8 cellular contexts compared by ENCODE assay signal in the genomic region with DNA sequence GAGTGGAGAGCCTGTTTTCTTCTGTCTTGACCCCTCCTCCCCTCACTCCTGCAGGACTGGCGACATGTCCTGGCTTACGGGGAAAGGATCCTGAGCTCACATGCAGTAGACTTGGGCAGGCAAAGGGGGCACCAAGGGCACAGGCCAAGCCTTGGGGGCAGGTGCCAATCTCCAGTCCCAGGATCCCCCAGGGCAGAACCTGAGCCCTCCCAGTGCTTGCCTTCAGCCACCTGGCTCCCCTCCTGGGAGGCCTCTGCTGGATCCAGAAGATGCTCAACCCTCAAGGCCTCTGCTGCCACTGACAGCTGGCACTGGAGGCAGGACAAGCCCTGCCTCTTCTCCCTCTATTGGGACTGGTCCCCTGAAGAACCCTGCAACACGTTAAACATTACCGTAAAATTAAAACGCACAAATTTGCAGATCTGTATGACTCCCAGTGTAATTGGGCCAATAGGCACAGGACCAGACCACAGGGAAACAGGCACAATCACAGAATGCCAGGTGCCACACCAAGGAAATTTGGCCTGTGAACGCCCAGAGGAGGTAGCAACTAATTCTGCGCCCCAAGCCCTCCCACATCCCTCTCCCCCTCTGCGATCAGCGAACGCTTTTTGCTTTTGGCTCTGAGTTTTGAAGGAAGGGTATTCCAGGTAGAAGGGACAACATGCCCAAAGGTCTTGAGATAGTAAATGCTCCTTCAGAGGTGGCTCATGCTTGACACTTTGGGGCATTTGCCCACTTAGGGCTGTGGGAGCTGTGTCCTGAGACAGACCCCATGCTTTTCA. TPM values are rescaled to one million over a fixed set of nuclear protein-coding genes. Genes with fewer than 3 reads are reported as not detected.
DNase-seq lines count a peak whose midpoint lies in the region; ATAC-seq and TF ChIP-seq lines count a peak whose summit lies in the region.

No MANE protein-coding gene starts in this region.

- H3K4me1 ChIP-seq in SK-N-SH (ENCODE audit: control insufficient read depth in 1 of 2, insufficient read depth in 2 of 2, low read depth in 1 of 2, low read length in 1 of 2) (peaks cover 6 to 24% of the 10 kb centered on the region in 2 experiments; a peak in 2 of 4 replicates), subcutaneous abdominal adipose tissue (ENCODE audit: control insufficient read depth in 5 of 5, insufficient read depth in 5 of 5, low read length in 5 of 5) (peaks cover 17 to 41% (median 36%) of the 10 kb centered on the region in 5 donors)

- H3K27ac Mint-ChIP-seq in activated naive CD8-positive, alpha-beta T cell = peak overlapping the region; percentile 95
- H3K27ac Mint-ChIP-seq in immature natural killer cell = peak overlapping the region; percentile 84 to 92 (median 89)

- H3K36me3 ChIP-seq in SK-N-SH (replicated peaks in 1 of 2; ENCODE audit: control insufficient read depth in 1 of 2, insufficient read depth in 2 of 2, low read length in 1 of 2) = peaks cover 2 to 12% of the 10 kb centered on the region in 2 experiments
- H3K36me3 ChIP-seq in subcutaneous abdominal adipose tissue (ENCODE audit: control insufficient read depth in 5 of 5, insufficient read depth in 5 of 5, low read length in 5 of 5) = peaks cover 0 to 21% (median 10%) of the 10 kb centered on the region in 5 donors

- H3K9me3 ChIP-seq in SK-N-SH (no peaks in the 10 kb centered on the region), subcutaneous abdominal adipose tissue (ENCODE audit: control insufficient read depth in 5 of 5, low read length in 5 of 5) (peaks cover 0 to 12% (median 10%) of the 10 kb centered on the region in 5 donors)

- H3K36me3 Mint-ChIP-seq in activated naive CD8-positive, alpha-beta T cell = peaks cover 4% of the 10 kb centered on the region
- peaks cover 0 to 1% (median under 1%) of the 10 kb centered on the region in 3 donors for H3K36me3 Mint-ChIP-seq in immature natural killer cell

- H2AFZ ChIP-seq in SK-N-SH (ENCODE audit: low read depth) = peak overlapping the region; percentile 79; the same call in 1 of the 2 replicates

- no peak for TF ChIP-seq RAD21 in SK-N-SH (IDR thresholded peaks at IDR 0.05; ENCODE audit: low read length)

- no peak for TF ChIP-seq EP300 in SK-N-SH (IDR thresholded peaks at IDR 0.05; ENCODE audit: borderline replicate concordance in 1 of 2, low read depth in 1 of 2, low read length in 1 of 2)

- H3K79me2 ChIP-seq in SK-N-SH (ENCODE audit: insufficient read depth) = peaks cover 25% of the 10 kb centered on the region

- CTCF ChIA-PET in SK-N-SH (lab: Yijun Ruan, JAX) = interaction anchor here (0.7 to 3.6 kb wide), 9 partner anchors 8 to 95 kb away, joined by 3 to 12 read pairs (median 3); a partner anchor contains a TSS
- CTCF ChIA-PET in GM10248 (lab: Yijun Ruan, JAX) = interaction anchor here (0.9 to 3.3 kb wide), 10 partner anchors 9 to 197 kb away, joined by 3 to 11 read pairs (median 5); a partner anchor contains a TSS

- peak overlapping the region; percentile 94 for H3K4me3 Mint-ChIP-seq in activated naive CD8-positive, alpha-beta T cell
- peak overlapping the region; percentile 88 to 94 (median 92) for H3K4me3 Mint-ChIP-seq in immature natural killer cell

- TF ChIP-seq CTCF in SK-N-SH (IDR thresholded peaks at IDR 0.05) (no peak), GM10248 (IDR thresholded peaks at IDR 0.05; ENCODE audit: control extremely low read depth, extremely low read depth, low read depth, missing control alignments) (no peak)

- peak overlapping the region; percentile 95 for H3K4me2 ChIP-seq in SK-N-SH

- H3K27ac ChIP-seq in SK-N-SH (ENCODE audit: low read depth in 2 of 2, low read length in 1 of 2) = peak overlapping the region; percentile 77 to 98
- peak overlapping the region; percentile 84 for H3K27ac ChIP-seq in subcutaneous abdominal adipose tissue (ENCODE audit: low read depth, low read length)

- H3K9ac ChIP-seq in SK-N-SH = peak overlapping the region; percentile 78
- H3K9ac ChIP-seq in subcutaneous abdominal adipose tissue (ENCODE audit: low read length in 5 of 5) = peak overlapping the region; percentile 78 to 100 (median 97)

- no peaks in the 10 kb centered on the region for H3F3A ChIP-seq in SK-N-SH (replicated peaks; ENCODE audit: insufficient read depth)

- no peaks in the 10 kb centered on the region for H3K9me3 Mint-ChIP-seq in activated naive CD8-positive, alpha-beta T cell (ENCODE audit: low read depth)
- no peaks in the 10 kb centered on the region for H3K9me3 Mint-ChIP-seq in immature natural killer cell

- H3K9me2 ChIP-seq in SK-N-SH = no peaks in the 10 kb centered on the region

- no peaks in the 10 kb centered on the region for H4K20me1 ChIP-seq in SK-N-SH (ENCODE audit: insufficient read depth)

- DNase-seq in SK-N-SH (no peak), immature natural killer cell (no peak), SK-N-DZ (ENCODE audit: low spot score) (no peak), GM10248 (ENCODE audit: extremely low spot score) (no peak), NCI-H2029 (lab: John Stamatoyannopoulos, UW) (no peak)

- H3K27me3 ChIP-seq in SK-N-SH (ENCODE audit: insufficient read depth) (no peaks in the 10 kb centered on the region), subcutaneous abdominal adipose tissue (ENCODE audit: control insufficient read depth in 5 of 5, insufficient read depth in 4 of 5, low read length in 5 of 5) (peaks cover 0 to 14% (median 3%) of the 10 kb centered on the region in 5 donors)

- H3K4me1 Mint-ChIP-seq in activated naive CD8-positive, alpha-beta T cell (ENCODE audit: low read depth) = peaks cover 38% of the 10 kb centered on the region
- H3K4me1 Mint-ChIP-seq in immature natural killer cell = peaks cover 33 to 35% of the 10 kb centered on the region in 2 donors

- POLR2A ChIA-PET in SK-N-SH (lab: Yijun Ruan, JAX) (interaction anchor here (0.9 to 1.8 kb wide), 7 partner anchors 9 to 95 kb away, joined by 3 to 13 read pairs (median 4); a partner anchor contains a TSS), GM10248 (lab: Yijun Ruan, JAX) (interaction anchor here (1.3 to 2.2 kb wide), 2 partner anchors 9 to 21 kb away, joined by 3 to 7 read pairs; a partner anchor contains a TSS)

- H3K27me3 Mint-ChIP-seq in activated naive CD8-positive, alpha-beta T cell = no peaks in the 10 kb centered on the region
- H3K27me3 Mint-ChIP-seq in immature natural killer cell (ENCODE audit: low read depth in 3 of 3) = peaks cover 0 to 12% (median 0%) of the 10 kb centered on the region in 3 donors

- peak overlapping the region; percentile 71 to 97 for H3K4me3 ChIP-seq in SK-N-SH (ENCODE audit: low read depth in 2 of 2, low read length in 1 of 2)
- peak overlapping the region; percentile 84 to 95 (median 89) for H3K4me3 ChIP-seq in subcutaneous abdominal adipose tissue (ENCODE audit: low read depth in 1 of 5, low read length in 5 of 5)

- ATAC-seq in SK-N-SH treated with all-trans-retinoic acid at 6 μM for 48 hours = no peak

- 76% methylated on average over 10 of the region's 10 CpGs for WGBS in SK-N-SH (ENCODE audit: low lambda C conversion rate)

TF ChIP-seq in SK-N-SH, 30 proteins besides CTCF, POLR2A, EP300 and RAD21 (continues in another document):
- TF ChIP-seq CHD2 (IDR thresholded peaks at IDR 0.05; ENCODE audit: low read length, partially characterized antibody) = no peak

TF ChIP-seq in SK-N-SH treated with all-trans-retinoic acid at 6 μM for 48 hours, 23 proteins besides CTCF, POLR2A, EP300 and RAD21 (continues in another document):
- no peak for TF ChIP-seq ZNF70 (CRISPR knock-in tag; IDR thresholded peaks at IDR 0.05)
- TF ChIP-seq ZC3H10 (CRISPR knock-in tag; IDR thresholded peaks at IDR 0.05) = no peak
- TF ChIP-seq ZFP3 (CRISPR knock-in tag; IDR thresholded peaks at IDR 0.05) = no peak
- no peak for TF ChIP-seq GLIS3 (CRISPR knock-in tag; IDR thresholded peaks at IDR 0.05)
- TF ChIP-seq BACH2 (CRISPR knock-in tag; IDR thresholded peaks at IDR 0.05; ENCODE audit: borderline replicate concordance) = no peak
- no peak for TF ChIP-seq PPARA (CRISPR knock-in tag; IDR thresholded peaks at IDR 0.05; ENCODE audit: borderline replicate concordance)
- no peak for TF ChIP-seq ZNF8 (CRISPR knock-in tag; IDR thresholded peaks at IDR 0.05)
- no peak for TF ChIP-seq ARNTL (CRISPR knock-in tag; IDR thresholded peaks at IDR 0.05; ENCODE audit: borderline replicate concordance, low read depth)

RNA-seq across cellular contexts. Expression of a gene that starts 1.0 kb away (rescaled TPM):
- polyA plus RNA-seq in SK-N-SH (2012; rRNA removed) = 37.7 and 41.5 TPM in 2 replicates
- polyA plus RNA-seq in SK-N-SH (2012; cell fraction: cytosol; rRNA removed) = 11.9 and 15.0 TPM in 2 replicates
- 294 and 344 TPM in 2 replicates for polyA plus RNA-seq in SK-N-SH (2012; cell fraction: nucleus; rRNA removed)
- 10 to 100 TPM in 2 of 3 donors, 1 to 10 TPM in 1; 8.1 to 18.4 (median 11.1) TPM for polyA plus RNA-seq in immature natural killer cell
- polyA plus RNA-seq in SK-N-DZ (2014; cell fraction: cytosol; rRNA removed) = 27.2 and 32.2 TPM in 2 replicates
- 300 and 350 TPM in 2 replicates for polyA plus RNA-seq in SK-N-DZ (2014; cell fraction: nucleus; rRNA removed)

RNA-seq across cellular contexts. Expression of a gene that starts 14.1 kb away (rescaled TPM):
- polyA plus RNA-seq in SK-N-SH (2012; rRNA removed) = 1.3 and 1.7 TPM in 2 replicates
- 0.77 and 0.98 TPM in 2 replicates for polyA plus RNA-seq in SK-N-SH (2012; cell fraction: cytosol; rRNA removed)
- polyA plus RNA-seq in SK-N-SH (2012; cell fraction: nucleus; rRNA removed) = 4.7 and 6.1 TPM in 2 replicates
- 1 to 10 TPM in 1 of 3 donors, under 1 TPM in 1, not detected in 1; 0.30 to 1.4 TPM for polyA plus RNA-seq in immature natural killer cell
- 3.3 and 5.0 TPM in 2 replicates for polyA plus RNA-seq in SK-N-DZ (2014; cell fraction: cytosol; rRNA removed)
- 18.1 and 21.1 TPM in 2 replicates for polyA plus RNA-seq in SK-N-DZ (2014; cell fraction: nucleus; rRNA removed)

RNA-seq across cellular contexts. Expression of a gene that starts 20.8 kb away (rescaled TPM):
- polyA plus RNA-seq in SK-N-SH (2012; rRNA removed) (26.3 and 32.0 TPM in 2 replicates), immature natural killer cell (10 to 100 TPM; 28.9 to 41.4 (median 32.9) TPM)
- 13.8 and 18.1 TPM in 2 replicates for polyA plus RNA-seq in SK-N-SH (2012; cell fraction: cytosol; rRNA removed)
- 74.4 and 90.6 TPM in 2 replicates for polyA plus RNA-seq in SK-N-SH (2012; cell fraction: nucleus; rRNA removed)
- polyA plus RNA-seq in SK-N-DZ (2014; cell fraction: cytosol; rRNA removed) = 45.0 and 48.4 TPM in 2 replicates
- polyA plus RNA-seq in SK-N-DZ (2014; cell fraction: nucleus; rRNA removed) = 81.3 and 92.9 TPM in 2 replicates

RNA-seq across cellular contexts. Expression of a gene that starts 33.8 kb away (rescaled TPM):
- polyA plus RNA-seq in SK-N-SH (2012; rRNA removed) (7.1 and 12.9 TPM in 2 replicates), immature natural killer cell (not detected)
- polyA plus RNA-seq in SK-N-SH (2012; cell fraction: cytosol; rRNA removed) = 1.4 and 2.6 TPM in 2 replicates
- 78.5 and 91.0 TPM in 2 replicates for polyA plus RNA-seq in SK-N-SH (2012; cell fraction: nucleus; rRNA removed)
- polyA plus RNA-seq in SK-N-DZ (2014; cell fraction: cytosol; rRNA removed) = 0.71 and 0.73 TPM in 2 replicates
- polyA plus RNA-seq in SK-N-DZ (2014; cell fraction: nucleus; rRNA removed) = 5.6 and 7.9 TPM in 2 replicates

RNA-seq across cellular contexts. Expression of a gene that starts 51.2 kb away (rescaled TPM):
- 0.02 TPM in 1 of 2 replicates, not detected in the other for polyA plus RNA-seq in SK-N-SH (2012; rRNA removed)
- 0.01 and 0.04 TPM in 2 replicates for polyA plus RNA-seq in SK-N-SH (2012; cell fraction: cytosol; rRNA removed)
- polyA plus RNA-seq in SK-N-SH (2012; cell fraction: nucleus; rRNA removed) = 0.07 and 0.11 TPM in 2 replicates
- polyA plus RNA-seq in immature natural killer cell = not detected
- 0.29 TPM in 1 of 2 replicates, not detected in the other for polyA plus RNA-seq in SK-N-DZ (2014; cell fraction: cytosol; rRNA removed)
- polyA plus RNA-seq in SK-N-DZ (2014; cell fraction: nucleus; rRNA removed) = 0.09 and 0.19 TPM in 2 replicates
